In genomic region chr17:8289103-8289397, GRCh38 we compare ENCODE assay signal across 8 cellular contexts. TPM values are rescaled to one million over a fixed set of nuclear protein-coding genes. Genes with fewer than 3 reads are reported as not detected.
DNase-seq lines count a peak whose midpoint lies in the region; ATAC-seq and TF ChIP-seq lines count a peak whose summit lies in the region.

No MANE protein-coding gene starts in this region.

- H2AFZ ChIP-seq in KMS-11 (ENCODE audit: low read depth), result peak overlapping the region; percentile 61; the same call in 1 of the 2 replicates

- H3K9me3 ChIP-seq in body of pancreas (no peaks in the 10 kb centered on the region), upper lobe of left lung (no peaks in the 10 kb centered on the region)

- no peak for TF ChIP-seq POLR2A in body of pancreas (IDR thresholded peaks at IDR 0.05)
- no peak for TF ChIP-seq POLR2A in upper lobe of left lung (IDR thresholded peaks at IDR 0.05)

- H3K4me1 Mint-ChIP-seq in memory B cell, result peaks cover 37% of the 10 kb centered on the region

- WGBS in body of pancreas, 2 donors, result 27 to 43% methylated on average over 5 to 17 of the region's 17 CpGs
- WGBS in upper lobe of left lung, 2 donors, result 2 to 3% methylated on average over 11 of the region's 17 CpGs

- H4K20me1 ChIP-seq in KMS-11 (ENCODE audit: insufficient read depth), result no peaks in the 10 kb centered on the region

- ATAC-seq in body of pancreas (no peak), memory B cell (ENCODE audit: low read depth) (no peak), upper lobe of left lung (ENCODE audit: low FRiP score in 2 of 2) (no peak), HG02840 (IDR thresholded peaks at IDR 0.05; ENCODE audit: low FRiP score, unreplicated experiment) (no peak)

- no peaks in the 10 kb centered on the region for H3K4me1 ChIP-seq in KMS-11 (ENCODE audit: low read depth, poor library complexity, severe bottlenecking)
- peaks cover 52% of the 10 kb centered on the region for H3K4me1 ChIP-seq in body of pancreas
- H3K4me1 ChIP-seq in upper lobe of left lung, result peaks cover 10 to 32% (median 29%) of the 10 kb centered on the region in 4 donors

- no peak for TF ChIP-seq CTCF in GM12864 (IDR thresholded peaks at IDR 0.05; ENCODE audit: low read depth, low read length, missing control alignments)
- no peak for TF ChIP-seq CTCF in KMS-11 (conservative IDR thresholded peaks at IDR 0.05; ENCODE audit: low read depth, low read length)
- no peak for TF ChIP-seq CTCF in body of pancreas (IDR thresholded peaks at IDR 0.05)
- no peak for TF ChIP-seq CTCF in upper lobe of left lung (IDR thresholded peaks at IDR 0.05)

- no peak overlapping the region for H3K9ac ChIP-seq in KMS-11

- DNase-seq in GM12864 (ENCODE audit: low read depth), result no peak
- DNase-seq in body of pancreas, result peak in 1 of 4 donors; percentile 69
- no peak for DNase-seq in memory B cell (ENCODE audit: low spot score in 2 of 2)
- DNase-seq in upper lobe of left lung, result peak; percentile 84 to 96
- no peak for DNase-seq in NK-92 (lab: John Stamatoyannopoulos, UW; ENCODE audit: unreplicated experiment)
- DNase-seq in UCSD-AML1 (lab: John Stamatoyannopoulos, UW; ENCODE audit: unreplicated experiment), result no peak

- no peaks in the 10 kb centered on the region for H3K27me3 ChIP-seq in KMS-11 (ENCODE audit: insufficient read depth, low read depth)
- no peaks in the 10 kb centered on the region for H3K27me3 ChIP-seq in body of pancreas
- no peaks in the 10 kb centered on the region for H3K27me3 ChIP-seq in upper lobe of left lung

- no peak for TF ChIP-seq EP300 in upper lobe of left lung (IDR thresholded peaks at IDR 0.05)

- H3K36me3 ChIP-seq in KMS-11 (ENCODE audit: insufficient read depth) (no peaks in the 10 kb centered on the region), body of pancreas (replicated peaks in 1 of 2; ENCODE audit: insufficient read depth in 1 of 2, low read depth in 2 of 2) (no peaks in the 10 kb centered on the region), upper lobe of left lung (no peaks in the 10 kb centered on the region)

- H3K4me3 Mint-ChIP-seq in memory B cell, result peak overlapping the region; percentile 93

- H3K4me3 ChIP-seq in GM12864 (ENCODE audit: low read depth, low read length) (peak overlapping the region; percentile 82), KMS-11 (IDR thresholded peaks at IDR 0.05; ENCODE audit: insufficient read depth, low read depth, low read length) (no peak overlapping the region), body of pancreas (no peak overlapping the region), upper lobe of left lung (peak overlapping the region; percentile 63 to 89 (median 78))

- H3K36me3 Mint-ChIP-seq in memory B cell, result peaks cover 2% of the 10 kb centered on the region

- H3K27me3 Mint-ChIP-seq in memory B cell, result no peaks in the 10 kb centered on the region

- H3K27ac ChIP-seq in KMS-11 (no peak overlapping the region), body of pancreas (peak overlapping the region; percentile 63 to 87 (median 78)), upper lobe of left lung (peak overlapping the region; percentile 90 to 97 (median 94))

- intact Hi-C loops in body of pancreas (cut with DNase I), result no loop called here

- no peaks in the 10 kb centered on the region for H3K9me3 Mint-ChIP-seq in memory B cell

- H3K27ac Mint-ChIP-seq in memory B cell, result peak overlapping the region; percentile 95

- H3K4me2 ChIP-seq in KMS-11, result no peak overlapping the region

- no peaks in the 10 kb centered on the region for H3K79me2 ChIP-seq in KMS-11 (ENCODE audit: insufficient read depth, low read depth)

RNA-seq across cellular contexts. Expression of gene RANGRF, which starts 0.6 kb away (rescaled TPM):
- 10 to 100 TPM in 1 of 2 donors, 1 to 10 TPM in 1; 4.7 to 13.5 TPM for total RNA-seq in body of pancreas
- 10 to 100 TPM; 19.9 to 32.4 (median 26.6) TPM for total RNA-seq in upper lobe of left lung

RNA-seq across cellular contexts. Expression of gene SLC25A35, which starts 6.2 kb away (rescaled TPM):
- total RNA-seq in body of pancreas (1 to 10 TPM; 1.0 to 7.6 TPM), upper lobe of left lung (10 to 100 TPM in 3 of 6 donors, 1 to 10 TPM in 3; 3.9 to 18.9 (median 9.5) TPM)

RNA-seq across cellular contexts. Expression of gene ARHGEF15, which starts 21.0 kb away (rescaled TPM):
- total RNA-seq in body of pancreas (1 to 10 TPM; 2.3 to 6.3 TPM), upper lobe of left lung (100 to 1,000 TPM in 2 of 6 donors, 10 to 100 TPM in 4; 12.5 to 127 (median 30.4) TPM)

RNA-seq across cellular contexts. Expression of gene PFAS, which starts 40.0 kb away (rescaled TPM):
- total RNA-seq in body of pancreas, result 10 to 100 TPM in 1 of 2 donors, 1 to 10 TPM in 1; 9.9 to 33.0 TPM
- total RNA-seq in upper lobe of left lung, result 10 to 100 TPM; 11.9 to 60.8 (median 29.5) TPM

RNA-seq across cellular contexts. Expression of gene CTC1, which starts 41.2 kb away (rescaled TPM):
- 10 to 100 TPM; 25.7 to 49.1 TPM for total RNA-seq in body of pancreas
- 100 to 1,000 TPM in 1 of 6 donors, 10 to 100 TPM in 5; 19.6 to 123 (median 42.4) TPM for total RNA-seq in upper lobe of left lung

Comparison
In these comparisons a context has a peak if more than half of its experiments do, and no peak if none do; other contexts are left out.
1. DNase-seq: peak in upper lobe of left lung (2 of 2); none in GM12864 (single experiment), memory B cell (0 of 2), NK-92 (single experiment) and UCSD-AML1 (single experiment).
2. H3K4me3 ChIP-seq: peak in GM12864 (single experiment) and upper lobe of left lung (4 of 4); none in KMS-11 (single experiment) and body of pancreas (0 of 2).